ENCODE assay signal across 22 cellular contexts in the genomic region with DNA sequence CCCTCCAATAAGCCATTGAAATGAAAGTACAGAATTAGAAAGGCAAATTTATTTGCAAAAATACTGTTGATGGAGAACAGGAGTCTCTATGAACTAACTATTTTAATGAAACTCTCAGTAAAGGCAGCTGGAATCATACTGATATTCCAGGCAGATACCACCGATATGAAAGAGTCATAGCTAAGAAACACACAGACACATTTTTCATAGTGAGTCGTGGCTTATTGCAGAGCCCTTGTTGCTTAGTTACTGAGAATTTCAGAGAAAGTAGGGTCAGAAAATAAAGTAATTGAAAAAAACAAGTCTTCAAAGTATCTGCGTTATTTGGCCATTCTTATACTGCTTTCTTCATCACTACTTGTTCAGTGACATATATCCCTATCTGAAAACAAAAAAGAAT.
"Had no signal": no experiment of that assay in that cellular context is flagged by ENCODE, and none has a peak within 500 bp of the region (broad histone marks: within the 10 kb centered on the region; RNA-seq: fewer than 3 reads in every experiment).

No MANE protein-coding gene starts in this region.

- H3K36me3 ChIP-seq: adrenal gland, esophagus muscularis mucosa, gastroesophageal sphincter, pancreas, right atrium auricular region, tibial artery had no signal

- H3K4me1 ChIP-seq: adrenal gland, body of pancreas, esophagus muscularis mucosa, gastroesophageal sphincter, pancreas, psoas muscle, right atrium auricular region had no signal

- H3K9me3 ChIP-seq: adrenal gland, body of pancreas, esophagus muscularis mucosa, gastroesophageal sphincter, pancreas, psoas muscle, right atrium auricular region, tibial artery had no signal

- ATAC-seq: body of pancreas; effector memory CD8-positive, alpha-beta T cell; gastroesophageal sphincter; left cardiac atrium; mucosa of descending colon; pancreas; psoas muscle; stimulated activated naive CD8-positive, alpha-beta T cell treated with anti-CD3 and anti-CD28 coated beads, Interleukin-15, amount 100 ng/mL, for 72 hours had no signal

- H3K27me3 ChIP-seq: adrenal gland, body of pancreas, esophagus muscularis mucosa, gastroesophageal sphincter, pancreas, right atrium auricular region, tibial artery had no signal

- DNase-seq: activated CD4-positive, alpha-beta T cell treated with anti-CD3 and anti-CD28 coated beads for 1 hour; activated gamma-delta T cell treated with Interleukin-2 at 50 U/mL for 16 hours; activated T-cell treated with anti-CD3 and anti-CD28 coated beads, Interleukin-2, amount 50 U/mL, for 1 hour; adrenal gland; body of pancreas; dermis blood vessel endothelial cell; effector memory CD8-positive, alpha-beta T cell; head of caudate nucleus; hypothalamus; islet precursor cell; left cardiac atrium; mucosa of descending colon; nephron progenitor cell; pancreas; psoas muscle; stimulated activated CD4-positive, alpha-beta T cell treated with anti-CD3 and anti-CD28 coated beads, Interleukin-1b, Interleukin-23, amount 100 ng/mL, for 48 hours; stimulated activated naive CD8-positive, alpha-beta T cell treated with anti-CD3 and anti-CD28 coated beads, Interleukin-15, amount 100 ng/mL, for 72 hours; T-helper 1 cell; tibial artery had no signal

- H3K27ac ChIP-seq: adrenal gland, body of pancreas, esophagus muscularis mucosa, gastroesophageal sphincter, pancreas, psoas muscle, right atrium auricular region, tibial artery had no signal

- H3K4me3 ChIP-seq: adrenal gland, body of pancreas, esophagus muscularis mucosa, gastroesophageal sphincter, mucosa of descending colon, pancreas, psoas muscle, right atrium auricular region, tibial artery had no signal
